1 cellular context compared by ENCODE assay signal in genomic region chr6:87066449-87067288, GRCh38.
TF ChIP-seq lines count a peak whose summit lies in the region.

No MANE protein-coding gene starts in this region.

TF ChIP-seq in K562, 482 proteins besides CTCF, POLR2A, EP300 and RAD21 (continued from another document):
- peak; percentile 44; the same call in 1 of the 2 replicates for TF ChIP-seq ZNF512 (tag; IDR thresholded peaks at IDR 0.05)
- peak; percentile 68 for TF ChIP-seq SMC3 (conservative IDR thresholded peaks at IDR 0.05; ENCODE audit: insufficient read depth, low read depth, low read length)
- peak; percentile 99 for TF ChIP-seq ZNF384 (IDR thresholded peaks at IDR 0.05; ENCODE audit: low read depth, low read length)
- peak; percentile 77 for TF ChIP-seq DEAF1 (CRISPR knock-in tag; IDR thresholded peaks at IDR 0.05)
- TF ChIP-seq ELK3 (CRISPR knock-in tag; IDR thresholded peaks at IDR 0.05): no peak
